ENCODE assay signal across 8 cellular contexts in genomic region chr12:126069549-126070165, GRCh38.
A peak's percentile ranks its signal among the peaks of the same experiment; 100 is the strongest.
DNase-seq lines count a peak whose midpoint lies in the region; ATAC-seq and TF ChIP-seq lines count a peak whose summit lies in the region.

No MANE protein-coding gene starts in this region.

- H2BK12ac ChIP-seq in neuronal stem cell (ENCODE audit: low read length) = no peak overlapping the region

- POLR2A ChIA-PET in AG04450 (lab: Yijun Ruan, JAX) = no interaction called here

- H4K91ac ChIP-seq in neuronal stem cell (ENCODE audit: low read depth, low read length, poor library complexity) = no peak overlapping the region

- no CpG with 5 or more reads among the region's 4 CpGs for WGBS in neuronal stem cell (ENCODE audit: extremely low coverage in 2 of 2, insufficient read length in 2 of 2, insufficient replicate concordance in 1 of 2), 2 donors

- no peaks in the 10 kb centered on the region for H3K27me3 ChIP-seq in AG04450 (ENCODE audit: control insufficient read depth, insufficient read depth, low read length)
- no peaks in the 10 kb centered on the region for H3K27me3 ChIP-seq in colonic mucosa
- H3K27me3 ChIP-seq in neuronal stem cell (ENCODE audit: control insufficient read depth in 3 of 3, insufficient read depth in 3 of 3, low read depth in 1 of 3, low read length in 3 of 3) = no peaks in the 10 kb centered on the region

- H2AK5ac ChIP-seq in neuronal stem cell (ENCODE audit: low read depth, low read length) = no peak overlapping the region

- H2BK5ac ChIP-seq in neuronal stem cell (ENCODE audit: low read length) = no peak overlapping the region

- H3K4me2 ChIP-seq in neuronal stem cell (ENCODE audit: insufficient read depth, low read length, poor library complexity, severe bottlenecking) = no peak overlapping the region

- H3K27ac ChIP-seq in AG04450 (ENCODE audit: low read depth, low read length) (no peak overlapping the region), colonic mucosa (no peak overlapping the region), neuronal stem cell (replicated peaks; ENCODE audit: low read length) (no peak overlapping the region)

- DNase-seq in AG04450 (ENCODE audit: low read depth, low spot score) (no peak), KG1 (lab: John Stamatoyannopoulos, UW) (peak; percentile 57), SHP77 (lab: John Stamatoyannopoulos, UW) (peak; percentile 77 to 85), colonic mucosa (peak; percentile 57), neuronal stem cell (ENCODE audit: low spot score) (peak; percentile 76), putamen (ENCODE audit: low spot score) (no peak)

- H3K4ac ChIP-seq in neuronal stem cell (ENCODE audit: low read length) = no peak overlapping the region

- H2AFZ ChIP-seq in neuronal stem cell (ENCODE audit: low read length) = no peak overlapping the region

- H2BK15ac ChIP-seq in neuronal stem cell (ENCODE audit: low read length) = no peak overlapping the region

- no peak overlapping the region for H3K14ac ChIP-seq in neuronal stem cell (ENCODE audit: low read length)

- H3K9me3 ChIP-seq in AG04450 (ENCODE audit: control insufficient read depth, insufficient read depth, low read length) = peaks cover 14% of the 10 kb centered on the region; the same call in 1 of the 2 replicates
- no peaks in the 10 kb centered on the region for H3K9me3 ChIP-seq in colonic mucosa
- peaks cover 5 to 19% of the 10 kb centered on the region in 2 donors for H3K9me3 ChIP-seq in neuronal stem cell (replicated peaks in 1 of 2; ENCODE audit: control insufficient read depth in 2 of 2, insufficient read depth in 1 of 2, low read depth in 1 of 2, low read length in 2 of 2)

- H2BK120ac ChIP-seq in neuronal stem cell (ENCODE audit: low read depth, low read length) = no peak overlapping the region

- no peak overlapping the region for H3K4me3 ChIP-seq in AG04450 (ENCODE audit: low read depth, low read length)
- H3K4me3 ChIP-seq in colonic mucosa = no peak overlapping the region
- no peak overlapping the region for H3K4me3 ChIP-seq in neuronal stem cell (ENCODE audit: low read length in 2 of 2)

- ATAC-seq in GM21825 (IDR thresholded peaks at IDR 0.05; ENCODE audit: unreplicated experiment) = no peak

- intact Hi-C loops in colonic mucosa (cut with DNase I) = loop anchor here (5.0 kb wide), 1 partner anchor 803 kb away; no protein-coding TSS in a partner anchor

- H3K79me1 ChIP-seq in neuronal stem cell (ENCODE audit: low read depth, low read length) = no peaks in the 10 kb centered on the region

- no peak overlapping the region for H4K8ac ChIP-seq in neuronal stem cell (ENCODE audit: low read depth, low read length)

- TF ChIP-seq CTCF in AG04450 (IDR thresholded peaks at IDR 0.05; ENCODE audit: low read depth, low read length) (peak; percentile 37), GM12874 (IDR thresholded peaks at IDR 0.05; ENCODE audit: insufficient read depth, low read depth, low read length) (peak; percentile 48; the same call in 1 of the 2 replicates), colonic mucosa (IDR thresholded peaks at IDR 0.05) (peak; percentile 58)

- H3K18ac ChIP-seq in neuronal stem cell (ENCODE audit: low read length) = no peak overlapping the region

- H3K36me3 ChIP-seq in colonic mucosa (no peaks in the 10 kb centered on the region), neuronal stem cell (replicated peaks in 1 of 2; ENCODE audit: control insufficient read depth in 2 of 2, insufficient read depth in 2 of 2, low read length in 2 of 2) (no peaks in the 10 kb centered on the region)

- no peak overlapping the region for H3K23ac ChIP-seq in neuronal stem cell (ENCODE audit: low read depth, low read length, poor library complexity)

- H3K4me1 ChIP-seq in colonic mucosa = no peaks in the 10 kb centered on the region
- H3K4me1 ChIP-seq in neuronal stem cell (ENCODE audit: control insufficient read depth in 2 of 2, insufficient read depth in 1 of 2, low read depth in 1 of 2, low read length in 2 of 2) = no peaks in the 10 kb centered on the region

- CTCF ChIA-PET in AG04450 (lab: Charles Lee) = interaction anchor here (1.6 kb wide), 1 partner anchor 1312 kb away, joined by 6 read pairs; no protein-coding TSS in a partner anchor

- H3K9ac ChIP-seq in colonic mucosa (ENCODE audit: low read depth in 2 of 2, low read length in 2 of 2) = no peak overlapping the region
- H3K9ac ChIP-seq in neuronal stem cell (ENCODE audit: low read depth, low read length, poor library complexity) = no peak overlapping the region

Comparison
In these comparisons a context has a peak if more than half of its experiments do, and no peak if none do; other contexts are left out.
1. DNase-seq: peak in KG1 (single experiment), SHP77 (2 of 2), colonic mucosa (single experiment) and neuronal stem cell (single experiment); none in AG04450 (single experiment) and putamen (single experiment).
2. Peak in every context shown above with its lines, with median percentiles within 50 percentile points of each other: CTCF ChIP-seq.